In the genomic region with DNA sequence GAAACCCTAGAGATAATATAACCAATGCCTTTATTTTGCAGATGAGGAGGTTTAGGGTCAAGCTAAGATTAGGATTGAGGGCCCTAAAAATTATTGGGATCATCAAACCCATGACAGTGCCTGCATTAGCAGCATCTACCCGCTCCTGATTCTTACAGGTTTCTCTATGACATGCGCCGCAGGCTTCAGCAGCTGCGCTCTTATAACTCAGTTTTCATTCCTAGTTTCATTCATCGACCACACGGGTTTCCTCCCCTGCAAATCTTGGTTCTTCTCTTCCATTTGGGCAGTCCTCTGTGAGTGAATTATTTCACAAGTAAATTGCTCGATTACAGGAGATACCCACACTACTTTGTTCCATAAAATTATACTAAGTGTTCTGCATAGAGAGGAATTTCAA, we compare ENCODE assay signal across 10 cellular contexts.
"Had no signal": no experiment of that assay in that cellular context is flagged by ENCODE, and none has a peak within 500 bp of the region (broad histone marks: within the 10 kb centered on the region; RNA-seq: fewer than 3 reads in every experiment).

No MANE protein-coding gene starts in this region.

- H3K27ac ChIP-seq: GM23248, HL-60 had no signal

- H3K4me1 Mint-ChIP-seq: IgD-negative memory B cell had no signal

- H3K36me3 ChIP-seq: HAP-1 had no signal

- H3K9ac ChIP-seq: GM23248 had no signal

- H3K4me3 Mint-ChIP-seq: HFFc6, IgD-negative memory B cell had no signal

- H3K4me1 ChIP-seq: HAP-1 had no signal

- ATAC-seq: HCT116, HepG2 had no signal

- H3K36me3 Mint-ChIP-seq: IgD-negative memory B cell had no signal

- H3K9me3 Mint-ChIP-seq: IgD-negative memory B cell had no signal

- H3K27ac Mint-ChIP-seq: HFFc6, IgD-negative memory B cell had no signal

- H3K4me3 ChIP-seq: GM23248, HAP-1 had no signal

- DNase-seq: GM23248, GOT3, H7, HFFc6, KBM-7 had no signal

- H2AFZ ChIP-seq: GM23248 had no signal

- H3K9me3 ChIP-seq: HAP-1 had no signal

- H3K27me3 Mint-ChIP-seq: IgD-negative memory B cell had no signal
